Comparison of ENCODE assay signal across 26 cellular contexts in the genomic region with DNA sequence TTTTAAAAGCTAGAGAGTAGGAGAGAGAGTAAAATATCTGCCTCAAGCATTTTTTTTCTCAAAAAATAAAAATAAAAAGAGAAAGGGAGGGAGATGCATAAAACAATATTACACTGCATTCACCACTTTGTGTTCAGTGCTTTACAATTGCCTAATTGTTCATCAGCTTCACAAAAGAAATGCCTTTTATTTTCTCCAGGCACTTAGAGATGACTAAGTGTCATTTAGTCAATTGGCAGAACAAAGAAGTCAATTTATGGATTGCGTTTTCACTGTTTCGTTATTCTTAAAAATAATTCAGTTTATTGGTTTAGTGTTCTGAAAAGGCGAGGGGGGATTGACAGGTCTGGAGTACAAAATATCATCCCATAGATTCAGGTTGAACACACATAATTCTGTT.
DNase-seq lines count a peak whose midpoint lies in the region; TF ChIP-seq lines count a peak whose summit lies in the region.
"Had no signal": no experiment of that assay in that cellular context is flagged by ENCODE, and none has a peak within 500 bp of the region (broad histone marks: within the 10 kb centered on the region; RNA-seq: fewer than 3 reads in every experiment).

No MANE protein-coding gene starts in this region.

- TF ChIP-seq CTCF in Calu3 (IDR thresholded peaks at IDR 0.05; ENCODE audit: unreplicated experiment) (no peak), neural crest cell (conservative IDR thresholded peaks at IDR 0.05) (no peak), hepatocyte (IDR thresholded peaks at IDR 0.05; ENCODE audit: poor library complexity) (no peak)

- peak; percentile 6 for DNase-seq in Calu3
- peak; percentile 12 for DNase-seq in HT1080 (ENCODE audit: low read depth)
- no peak for DNase-seq in neural crest cell (ENCODE audit: low read depth, low spot score)
- no peak for DNase-seq in DMS53 (lab: John Stamatoyannopoulos, UW)
- no peak for DNase-seq in G401 (ENCODE audit: low spot score)
- DNase-seq in activated T-helper 1 cell treated with anti-CD3 and anti-CD28 coated beads, Interleukin-12 subunit alpha, Interleukin-12 subunit beta, Interleukin-2, Interleukin-4 antibody, amounts not matched to agents 30 ng/mL and 10 ng/mL and 1 ng/mL, durations not matched to agents 14 hours and 24 hours and 36 hours (ENCODE audit: low spot score) = no peak
- no peak for DNase-seq in hepatocyte (ENCODE audit: low spot score)
- DNase-seq: activated CD4-positive, alpha-beta memory T cell treated with anti-CD3 and anti-CD28 coated beads for 36 hours; activated CD8-positive, alpha-beta memory T cell treated with anti-CD3 and anti-CD28 coated beads, Interleukin-2, amount 50 U/mL, for 48 hours; activated naive CD8-positive, alpha-beta T cell treated with anti-CD3 and anti-CD28 coated beads for 36 hours; CD4-positive, CD25-positive, alpha-beta regulatory T cell; DMS153; GDM1; H7; IMR-90; natural killer cell; NCI-H1092; NCI-H2107; NCI-H510A; ovary; stimulated activated naive CD8-positive, alpha-beta T cell treated with anti-CD3 and anti-CD28 coated beads, Interleukin-15, Interleukin-2, amounts not matched to agents 100 U/mL and 50 U/mL, for 24 hours; T-cell had no signal

- H3K36me3 Mint-ChIP-seq in Calu3 (ENCODE audit: insufficient read depth, unreplicated experiment) = no peaks in the 10 kb centered on the region
- no peaks in the 10 kb centered on the region for H3K36me3 Mint-ChIP-seq in neural crest cell (ENCODE audit: low read depth)
- H3K36me3 Mint-ChIP-seq in activated T-helper 1 cell treated with anti-CD3 and anti-CD28 coated beads, Interleukin-12 subunit alpha, Interleukin-12 subunit beta, Interleukin-2, Interleukin-4 antibody, amounts not matched to agents 30 ng/mL and 10 ng/mL and 1 ng/mL, durations not matched to agents 14 hours and 24 hours and 36 hours (ENCODE audit: low read depth) = no peaks in the 10 kb centered on the region
- H3K36me3 Mint-ChIP-seq: activated CD4-positive, alpha-beta memory T cell treated with anti-CD3 and anti-CD28 coated beads for 36 hours; activated naive CD8-positive, alpha-beta T cell treated with anti-CD3 and anti-CD28 coated beads for 36 hours; CD4-positive, CD25-positive, alpha-beta regulatory T cell; natural killer cell; T-cell had no signal

- no peaks in the 10 kb centered on the region for H3K9me2 ChIP-seq in hepatocyte (replicated peaks; ENCODE audit: insufficient read depth)

- no peaks in the 10 kb centered on the region for H3K9me3 ChIP-seq in hepatocyte (ENCODE audit: low read depth)
- H3K9me3 ChIP-seq: ovary, tibial nerve had no signal

- H3K27me3 Mint-ChIP-seq in Calu3 (ENCODE audit: unreplicated experiment) (no peaks in the 10 kb centered on the region), neural crest cell (ENCODE audit: low read depth) (no peaks in the 10 kb centered on the region)
- H3K27me3 Mint-ChIP-seq in activated T-helper 1 cell treated with anti-CD3 and anti-CD28 coated beads, Interleukin-12 subunit alpha, Interleukin-12 subunit beta, Interleukin-2, Interleukin-4 antibody, amounts not matched to agents 30 ng/mL and 10 ng/mL and 1 ng/mL, durations not matched to agents 14 hours and 24 hours and 36 hours (ENCODE audit: insufficient read depth) = no peaks in the 10 kb centered on the region
- H3K27me3 Mint-ChIP-seq: activated CD4-positive, alpha-beta memory T cell treated with anti-CD3 and anti-CD28 coated beads for 36 hours; activated naive CD8-positive, alpha-beta T cell treated with anti-CD3 and anti-CD28 coated beads for 36 hours had no signal

- H3K9me3 Mint-ChIP-seq in Calu3 (ENCODE audit: low read depth, unreplicated experiment) (peaks cover 4% of the 10 kb centered on the region), neural crest cell (peaks cover 3% of the 10 kb centered on the region)
- H3K9me3 Mint-ChIP-seq in activated T-helper 1 cell treated with anti-CD3 and anti-CD28 coated beads, Interleukin-12 subunit alpha, Interleukin-12 subunit beta, Interleukin-2, Interleukin-4 antibody, amounts not matched to agents 30 ng/mL and 10 ng/mL and 1 ng/mL, durations not matched to agents 14 hours and 24 hours and 36 hours = no peaks in the 10 kb centered on the region
- H3K9me3 Mint-ChIP-seq: activated CD4-positive, alpha-beta memory T cell treated with anti-CD3 and anti-CD28 coated beads for 36 hours; activated naive CD8-positive, alpha-beta T cell treated with anti-CD3 and anti-CD28 coated beads for 36 hours; activated T-helper 2 cell treated with anti-CD3 and anti-CD28 coated beads, Interferon-gamma antibody, Interleukin-2, Interleukin-4, amounts not matched to agents 10 μg/mL and 5 μg/mL and 100 μg/mL, durations not matched to agents 14 hours and 24 hours and 36 hours; T-cell had no signal

- no TSS peak for BruUV-seq in Calu3 (replicated peaks; lab: Mats Ljungman, UMichigan)

- H3K4me1 ChIP-seq in hepatocyte (ENCODE audit: insufficient read depth) = no peaks in the 10 kb centered on the region

- H2AFZ ChIP-seq in hepatocyte = no peak overlapping the region

- no peaks in the 10 kb centered on the region for H3K79me2 ChIP-seq in hepatocyte

- H3K27ac Mint-ChIP-seq in Calu3 (ENCODE audit: unreplicated experiment) = peak overlapping the region; percentile 89
- H3K27ac Mint-ChIP-seq in neural crest cell (ENCODE audit: unreplicated experiment) = peak overlapping the region; percentile 28
- no peak overlapping the region for H3K27ac Mint-ChIP-seq in activated T-helper 1 cell treated with anti-CD3 and anti-CD28 coated beads, Interleukin-12 subunit alpha, Interleukin-12 subunit beta, Interleukin-2, Interleukin-4 antibody, amounts not matched to agents 30 ng/mL and 10 ng/mL and 1 ng/mL, durations not matched to agents 14 hours and 24 hours and 36 hours
- H3K27ac Mint-ChIP-seq: activated CD4-positive, alpha-beta memory T cell treated with anti-CD3 and anti-CD28 coated beads for 36 hours; activated naive CD8-positive, alpha-beta T cell treated with anti-CD3 and anti-CD28 coated beads for 36 hours; activated T-helper 2 cell treated with anti-CD3 and anti-CD28 coated beads, Interferon-gamma antibody, Interleukin-2, Interleukin-4, amounts not matched to agents 10 μg/mL and 5 μg/mL and 100 μg/mL, durations not matched to agents 14 hours and 24 hours and 36 hours; CD4-positive, CD25-positive, alpha-beta regulatory T cell; natural killer cell; T-cell had no signal

- H3K4me1 Mint-ChIP-seq in Calu3 (ENCODE audit: low read depth, unreplicated experiment) (peaks cover 9% of the 10 kb centered on the region), neural crest cell (peaks cover 10% of the 10 kb centered on the region)
- H3K4me1 Mint-ChIP-seq in activated T-helper 1 cell treated with anti-CD3 and anti-CD28 coated beads, Interleukin-12 subunit alpha, Interleukin-12 subunit beta, Interleukin-2, Interleukin-4 antibody, amounts not matched to agents 30 ng/mL and 10 ng/mL and 1 ng/mL, durations not matched to agents 14 hours and 24 hours and 36 hours (ENCODE audit: low read depth) = no peaks in the 10 kb centered on the region
- H3K4me1 Mint-ChIP-seq: activated naive CD8-positive, alpha-beta T cell treated with anti-CD3 and anti-CD28 coated beads for 36 hours; CD4-positive, CD25-positive, alpha-beta regulatory T cell; natural killer cell; T-cell had no signal

- CTCF ChIA-PET in Calu3 (lab: Charles Lee) = no interaction called here

- no peaks in the 10 kb centered on the region for H3K27me3 ChIP-seq in hepatocyte
- H3K27me3 ChIP-seq: ovary, tibial nerve had no signal

- no peaks in the 10 kb centered on the region for H4K20me1 ChIP-seq in hepatocyte (ENCODE audit: insufficient read depth, poor library complexity, severe bottlenecking)

- intact Hi-C loops in Calu3 (cut with micrococcal nuclease; ENCODE audit: unreplicated experiment) = no loop called here
- intact Hi-C loops in activated T-helper 1 cell treated with anti-CD3 and anti-CD28 coated beads, Interleukin-12 subunit alpha, Interleukin-12 subunit beta, Interleukin-2, Interleukin-4 antibody, amounts not matched to agents 30 ng/mL and 10 ng/mL and 1 ng/mL, durations not matched to agents 14 hours and 24 hours and 36 hours (cut with micrococcal nuclease) = no loop called here

- 75% methylated on average over 3 of the region's 3 CpGs for WGBS in hepatocyte (ENCODE audit: low lambda C conversion rate, missing lambda C conversion rate)

- H3K27ac ChIP-seq in cingulate gyrus (ENCODE audit: low read depth, low read length) (peak overlapping the region; percentile 86), hepatocyte (no peak overlapping the region)
- H3K27ac ChIP-seq: HL-60, ovary, tibial nerve had no signal

- H3K4me3 Mint-ChIP-seq in Calu3 (ENCODE audit: low read depth, unreplicated experiment) (peak overlapping the region; percentile 33), neural crest cell (no peak overlapping the region)
- H3K4me3 Mint-ChIP-seq in activated T-helper 1 cell treated with anti-CD3 and anti-CD28 coated beads, Interleukin-12 subunit alpha, Interleukin-12 subunit beta, Interleukin-2, Interleukin-4 antibody, amounts not matched to agents 30 ng/mL and 10 ng/mL and 1 ng/mL, durations not matched to agents 14 hours and 24 hours and 36 hours = no peak overlapping the region
- H3K4me3 Mint-ChIP-seq: activated CD4-positive, alpha-beta memory T cell treated with anti-CD3 and anti-CD28 coated beads for 36 hours; activated naive CD8-positive, alpha-beta T cell treated with anti-CD3 and anti-CD28 coated beads for 36 hours; CD4-positive, CD25-positive, alpha-beta regulatory T cell; natural killer cell; T-cell had no signal

- H3K4me3 ChIP-seq in hepatocyte = no peak overlapping the region
- H3K4me3 ChIP-seq: ovary, tibial nerve had no signal

- in situ Hi-C loops in G401 (cut with HindIII; ENCODE audit: low sequenced_read_pairs) = no loop called here

- H3K4me2 ChIP-seq in hepatocyte = no peak overlapping the region

- no peaks in the 10 kb centered on the region for H3K36me3 ChIP-seq in hepatocyte (replicated peaks; ENCODE audit: insufficient read depth, low read depth)
- H3K36me3 ChIP-seq: ovary, tibial nerve had no signal

Comparison
In these comparisons a context has a peak if more than half of its experiments do, and no peak if none do; other contexts are left out.
1. DNase-seq: peak in Calu3 (single experiment) and HT1080 (single experiment); none in neural crest cell (single experiment), DMS53 (single experiment), G401 (single experiment), activated T-helper 1 cell treated with anti-CD3 and anti-CD28 coated beads, Interleukin-12 subunit alpha, Interleukin-12 subunit beta, Interleukin-2, Interleukin-4 antibody, amounts not matched to agents 30 ng/mL and 10 ng/mL and 1 ng/mL, durations not matched to agents 14 hours and 24 hours and 36 hours (single experiment) and hepatocyte (single experiment).